In the genomic region with DNA sequence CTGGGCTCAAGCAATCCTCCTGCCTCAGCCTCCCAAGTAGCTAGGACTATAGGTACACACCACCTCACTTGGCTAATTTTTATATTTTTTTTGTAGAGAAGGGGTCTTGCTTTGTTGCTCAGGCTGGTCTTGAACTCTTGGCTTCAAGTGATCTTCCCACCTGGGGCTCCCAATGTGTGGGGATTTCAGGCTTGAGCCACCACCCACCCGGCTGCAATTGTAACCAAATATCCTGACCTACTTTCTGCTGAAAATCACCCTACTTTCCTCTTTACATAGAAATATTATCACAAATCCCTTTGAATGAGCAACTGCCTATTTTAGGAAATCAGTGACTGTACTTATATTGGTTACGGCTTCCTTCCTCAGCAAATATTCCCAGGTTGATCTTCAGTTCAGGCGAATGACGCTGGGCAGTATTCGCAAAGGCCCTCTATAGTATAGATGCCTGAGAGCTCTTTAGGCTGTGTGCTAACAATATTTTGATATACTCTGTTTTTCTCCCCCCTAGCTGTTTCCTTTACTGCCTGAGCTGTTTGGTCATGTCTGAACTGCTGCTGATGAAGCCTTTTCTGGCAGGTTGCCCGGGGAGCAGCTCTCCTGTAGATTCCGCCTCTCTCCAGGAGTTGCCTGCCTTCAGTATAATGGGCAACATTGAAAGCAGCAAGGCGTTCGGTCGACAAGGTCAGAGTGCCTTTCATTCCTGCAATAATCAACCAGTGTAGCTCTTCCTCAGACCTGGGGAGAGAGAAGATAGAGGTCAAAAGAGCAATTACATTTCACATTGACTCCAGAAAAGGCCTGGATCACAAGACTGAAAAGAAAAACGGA, we compare ENCODE assay signal across 8 cellular contexts. TPM values are rescaled to one million over a fixed set of nuclear protein-coding genes. Genes with fewer than 3 reads are reported as not detected.
A peak's percentile ranks its signal among the peaks of the same experiment; 100 is the strongest.
DNase-seq lines count a peak whose midpoint lies in the region; ATAC-seq lines count a peak whose summit lies in the region.

No MANE protein-coding gene starts in this region.

- DNase-seq in NCI-H1048 (lab: John Stamatoyannopoulos, UW): peak; percentile 83
- DNase-seq in SJCRH30: peak; percentile 90 to 95
- peak; percentile 15 to 84 (median 60) for DNase-seq in head of caudate nucleus
- DNase-seq in pons (ENCODE audit: low spot score): peak; percentile 69
- DNase-seq in NK-92 treated with Interleukin-12 subunit alpha and Interleukin-12 subunit beta, amount 100 ng/mL, for 24 hours (lab: John Stamatoyannopoulos, UW): no peak

- peak overlapping the region; percentile 24; the same call in 1 of the 2 replicates for H3K27ac ChIP-seq in SJCRH30

- no peaks in the 10 kb centered on the region for H3K36me3 ChIP-seq in SJCRH30

- no peaks in the 10 kb centered on the region for H3K9me3 ChIP-seq in SJCRH30 (replicated peaks)

- ATAC-seq in GM21576 (IDR thresholded peaks at IDR 0.05; ENCODE audit: unreplicated experiment) (no peak), HG02588 (IDR thresholded peaks at IDR 0.05; ENCODE audit: unreplicated experiment) (no peak), GM21367 (IDR thresholded peaks at IDR 0.05; ENCODE audit: unreplicated experiment) (no peak)

- intact Hi-C loops in head of caudate nucleus (cut with DNase I): no loop called here

- peaks cover 7% of the 10 kb centered on the region for H3K4me1 ChIP-seq in SJCRH30

- peak overlapping the region; percentile 11 for H3K4me3 ChIP-seq in SJCRH30

- no peaks in the 10 kb centered on the region for H3K27me3 ChIP-seq in SJCRH30

RNA-seq across cellular contexts. Expression of a gene that starts 59.8 kb away (rescaled TPM):
- 10.9 and 12.6 TPM in 2 replicates for total RNA-seq in SJCRH30 (2014; rRNA removed; shearing (Covaris generic))
